In the genomic region with DNA sequence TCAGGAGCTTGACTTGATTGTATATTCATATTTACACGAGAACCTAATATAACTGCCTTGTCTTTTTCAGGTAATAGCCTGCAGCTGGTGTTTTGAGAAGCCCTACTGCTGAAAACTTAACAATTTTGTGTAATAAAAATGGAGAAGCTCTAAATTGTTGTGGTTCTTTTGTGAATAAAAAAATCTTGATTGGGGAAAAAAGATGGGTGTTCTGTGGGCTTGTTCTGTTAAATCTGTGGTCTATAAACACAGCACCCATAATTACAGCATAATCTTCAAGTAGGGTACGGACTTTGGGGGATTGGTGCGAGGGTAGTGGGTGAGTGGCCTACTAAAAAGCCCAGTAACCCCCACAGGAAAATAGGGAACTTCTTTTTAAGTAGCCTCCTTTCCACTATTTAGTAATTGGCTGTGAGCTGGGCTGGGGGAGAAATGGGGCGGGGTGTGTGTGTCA, we compare ENCODE assay signal across 8 cellular contexts. TPM values are rescaled to one million over a fixed set of nuclear protein-coding genes. Genes with fewer than 3 reads are reported as not detected.
DNase-seq lines count a peak whose midpoint lies in the region; ATAC-seq and TF ChIP-seq lines count a peak whose summit lies in the region.

No MANE protein-coding gene starts in this region.

- no peak for TF ChIP-seq CTCF in C4-2B (conservative IDR thresholded peaks at IDR 0.05)
- TF ChIP-seq CTCF in astrocyte of the spinal cord (IDR thresholded peaks at IDR 0.05; ENCODE audit: low read depth, low read length), result no peak

- H3K27ac ChIP-seq in C4-2B, result peak overlapping the region; percentile 81

- in situ Hi-C loops in astrocyte of the spinal cord (cut with HindIII; ENCODE audit: low sequenced_read_pairs), result no loop called here

- no peaks in the 10 kb centered on the region for H3K9me3 Mint-ChIP-seq in naive B cell

- H3K27ac Mint-ChIP-seq in naive B cell, result peak overlapping the region in 5 of 6 donors; percentile 77 to 94 (median 89)

- peaks cover 54 to 61% (median 59%) of the 10 kb centered on the region in 3 donors for H3K4me1 Mint-ChIP-seq in naive B cell

- no peaks in the 10 kb centered on the region for H3K27me3 Mint-ChIP-seq in naive B cell

- H3K4me3 ChIP-seq in astrocyte of the spinal cord (ENCODE audit: low read depth, low read length), result peak overlapping the region; percentile 91

- no peak for DNase-seq in astrocyte of the spinal cord (ENCODE audit: low read depth, low spot score)
- no peak for DNase-seq in naive B cell
- DNase-seq in UCSD-AML1 (lab: John Stamatoyannopoulos, UW; ENCODE audit: unreplicated experiment), result no peak
- DNase-seq in NCI-H1694 treated with DMSO at 0.1 percent for 48 hours (lab: John Stamatoyannopoulos, UW), result no peak
- DNase-seq in NCI-H69 (lab: John Stamatoyannopoulos, UW), result no peak
- no peak for DNase-seq in NCI-H774 (lab: John Stamatoyannopoulos, UW)

- peak; percentile 0 for ATAC-seq in HG03565 (IDR thresholded peaks at IDR 0.05; ENCODE audit: unreplicated experiment)
- no peak for ATAC-seq in naive B cell (ENCODE audit: low read depth in 2 of 2)

- peak overlapping the region in 2 of 8 donors; percentile 85 to 87 for H3K4me3 Mint-ChIP-seq in naive B cell

- peaks cover 8 to 26% of the 10 kb centered on the region in 2 donors for H3K36me3 Mint-ChIP-seq in naive B cell

RNA-seq across cellular contexts. Expression of gene MALAT1, which starts 7.5 kb away (rescaled TPM):
- polyA plus RNA-seq in naive B cell (ENCODE audit: low read depth in 6 of 6), result 1,000 to 10,000 TPM; 1,985 to 6,450 (median 3,738) TPM

RNA-seq across cellular contexts. Expression of gene SCYL1, which starts 18.5 kb away (rescaled TPM):
- 10 to 100 TPM; 21.8 to 40.0 (median 27.2) TPM for polyA plus RNA-seq in naive B cell (ENCODE audit: low read depth in 6 of 6)

RNA-seq across cellular contexts. Expression of gene LTBP3, which starts 51.8 kb away (rescaled TPM):
- polyA plus RNA-seq in naive B cell (ENCODE audit: low read depth in 6 of 6), result 10 to 100 TPM; 12.5 to 40.5 (median 23.0) TPM
